ENCODE assay signal across 19 cellular contexts in genomic region chr12:39912211-39912980, GRCh38.
DNase-seq lines count a peak whose midpoint lies in the region; ATAC-seq, FAIRE-seq and TF ChIP-seq lines count a peak whose summit lies in the region.
"Had no signal": no experiment of that assay in that cellular context is flagged by ENCODE, and none has a peak within 500 bp of the region (broad histone marks: within the 10 kb centered on the region; RNA-seq: fewer than 3 reads in every experiment).

No MANE protein-coding gene starts in this region.

- TF ChIP-seq CTCF in PC-3 (conservative IDR thresholded peaks at IDR 0.05; ENCODE audit: low read depth, low read length) (no peak), left ventricle myocardium inferior (IDR thresholded peaks at IDR 0.05; ENCODE audit: borderline replicate concordance) (no peak), tibial nerve (IDR thresholded peaks at IDR 0.05) (no peak)

- H3K9me3 ChIP-seq in PC-3 (ENCODE audit: low read length) = no peaks in the 10 kb centered on the region
- H3K9me3 ChIP-seq in left ventricle myocardium inferior (replicated peaks) = no peaks in the 10 kb centered on the region
- no peaks in the 10 kb centered on the region for H3K9me3 ChIP-seq in small intestine (ENCODE audit: control insufficient read depth, low read depth)
- H3K9me3 ChIP-seq in tibial nerve = no peaks in the 10 kb centered on the region

- no peak overlapping the region for H3K9ac ChIP-seq in PC-3 (ENCODE audit: low read length)

- H3K4me2 ChIP-seq in PC-3 (ENCODE audit: low read length) = no peak overlapping the region

- H3F3A ChIP-seq in PC-3 (ENCODE audit: low read length, unreplicated experiment) = no peaks in the 10 kb centered on the region

- H3K4me3 ChIP-seq in PC-3 (ENCODE audit: low read length) = no peak overlapping the region
- no peak overlapping the region for H3K4me3 ChIP-seq in left ventricle myocardium inferior
- no peak overlapping the region for H3K4me3 ChIP-seq in small intestine (ENCODE audit: low read depth in 1 of 2, low read length in 2 of 2)
- H3K4me3 ChIP-seq in tibial nerve = no peak overlapping the region

- POLR2A ChIA-PET in PC-3 (lab: Charles Lee; ENCODE audit: unreplicated experiment) = no interaction called here

- no peak for TF ChIP-seq EP300 in tibial nerve (IDR thresholded peaks at IDR 0.05)

- no peaks in the 10 kb centered on the region for H4K20me1 ChIP-seq in PC-3 (ENCODE audit: low read length)

- H3K27ac ChIP-seq in PC-3 (ENCODE audit: low read length) (no peak overlapping the region), left ventricle myocardium inferior (replicated peaks) (no peak overlapping the region), small intestine (ENCODE audit: low read depth in 1 of 2, low read length in 1 of 2) (no peak overlapping the region), tibial nerve (no peak overlapping the region)
- H3K27ac ChIP-seq: HL-60 had no signal

- H3K36me3 ChIP-seq in PC-3 (ENCODE audit: low read depth, low read length) (no peaks in the 10 kb centered on the region), left ventricle myocardium inferior (no peaks in the 10 kb centered on the region), small intestine (ENCODE audit: control insufficient read depth in 2 of 2, insufficient read depth in 2 of 2, low read length in 2 of 2) (no peaks in the 10 kb centered on the region), tibial nerve (no peaks in the 10 kb centered on the region)

- ATAC-seq in PC-3 = peak; percentile 99
- no peak for ATAC-seq in HG03457 (IDR thresholded peaks at IDR 0.05; ENCODE audit: unreplicated experiment)
- ATAC-seq: sciatic nerve; stimulated activated memory B cell treated with anti-CD40 and anti-IgM and Interleukin-4, amounts not matched to agents 10 μg/mL and 1 μg/mL and 100 μg/mL, for 72 hours had no signal

- WGBS in small intestine, 3 donors = 57 to 72% (median 60%) methylated on average over 7 of the region's 7 CpGs
- WGBS in tibial nerve, 2 donors = 81 to 86% methylated on average over 7 of the region's 7 CpGs

- no peak overlapping the region for H2AFZ ChIP-seq in PC-3 (ENCODE audit: low read length)

- intact Hi-C loops in PC-3 (cut with micrococcal nuclease) (loop anchor here (10.0 kb wide), 1 partner anchor 78 kb away; no protein-coding TSS in a partner anchor), left ventricle myocardium inferior (cut with micrococcal nuclease) (no loop called here)

- H3K27me3 ChIP-seq in PC-3 (ENCODE audit: low read length) (no peaks in the 10 kb centered on the region), left ventricle myocardium inferior (ENCODE audit: low read depth) (no peaks in the 10 kb centered on the region), small intestine (ENCODE audit: control insufficient read depth in 2 of 2, insufficient read depth in 2 of 2, low read length in 2 of 2) (no peaks in the 10 kb centered on the region), tibial nerve (no peaks in the 10 kb centered on the region)

- no peaks in the 10 kb centered on the region for H3K79me2 ChIP-seq in PC-3 (ENCODE audit: low read length)

- no peaks in the 10 kb centered on the region; the same call in 1 of the 2 replicates for H3K4me1 ChIP-seq in PC-3 (ENCODE audit: insufficient read depth, low read length)
- peaks cover 6% of the 10 kb centered on the region for H3K4me1 ChIP-seq in left ventricle myocardium inferior
- H3K4me1 ChIP-seq in small intestine (ENCODE audit: control insufficient read depth in 2 of 2, insufficient read depth in 1 of 2, low read depth in 1 of 2, low read length in 1 of 2) = no peaks in the 10 kb centered on the region
- no peaks in the 10 kb centered on the region for H3K4me1 ChIP-seq in tibial nerve

- BruUV-seq in PC-3 (replicated peaks; lab: Mats Ljungman, UMichigan) = no TSS peak

- FAIRE-seq in small intestine (lab: Jason Lieb, UNC) = no peak
- FAIRE-seq: A204.1 had no signal

- no peaks in the 10 kb centered on the region for H3K9me2 ChIP-seq in PC-3 (replicated peaks; ENCODE audit: low read length)

- no peak for TF ChIP-seq POLR2A in tibial nerve (IDR thresholded peaks at IDR 0.05)

- CTCF ChIA-PET in PC-3 (lab: Charles Lee) = no interaction called here

- DNase-seq in NCI-H2029 (lab: John Stamatoyannopoulos, UW) (peak; percentile 22), NCI-H2029 treated with DMSO at 0.1 percent for 48 hours (lab: John Stamatoyannopoulos, UW) (no peak), PC-3 (peak; percentile 79), left ventricle myocardium inferior (peak; percentile 32), small intestine (peak; percentile 35), tibial nerve (ENCODE audit: low spot score in 2 of 2) (no peak), nucleus accumbens (lab: John Stamatoyannopoulos, UW) (no peak)
- DNase-seq: activated B cell treated with CpG ODN at 0.5 μM for 24 hours; activated naive CD4-positive, alpha-beta T cell treated with Interleukin-2 at 50 U/mL for 16 hours; CD4-positive, alpha-beta T cell; HCEC 1CT; Kasumi-1; stimulated activated CD4-positive, alpha-beta T cell treated with anti-CD3 and anti-CD28 coated beads, Interleukin-4, amount 100 ng/mL, for 4 hours; SW 1271 had no signal

Comparison
In these comparisons a context has a peak if more than half of its experiments do, and no peak if none do; other contexts are left out.
1. DNase-seq: peak in NCI-H2029 (single experiment), PC-3 (single experiment), left ventricle myocardium inferior (single experiment) and small intestine (single experiment); none in NCI-H2029 treated with DMSO at 0.1 percent for 48 hours (single experiment), tibial nerve (0 of 2) and nucleus accumbens (0 of 56).